ENCODE assay signal across 12 cellular contexts in genomic region chr4:125321709-125322362, GRCh38. TPM values are rescaled to one million over a fixed set of nuclear protein-coding genes. Genes with fewer than 3 reads are reported as not detected.
DNase-seq lines count a peak whose midpoint lies in the region; TF ChIP-seq lines count a peak whose summit lies in the region.
"Had no signal": no experiment of that assay in that cellular context is flagged by ENCODE, and none has a peak within 500 bp of the region (broad histone marks: within the 10 kb centered on the region; RNA-seq: fewer than 3 reads in every experiment).

No MANE protein-coding gene starts in this region.

- intact Hi-C loops in mammary epithelial cell (cut with micrococcal nuclease): no loop called here

- H3K9ac ChIP-seq in mammary epithelial cell (ENCODE audit: insufficient read depth, low read length) (no peak overlapping the region), stomach smooth muscle (ENCODE audit: low read length in 2 of 2) (peak overlapping the region in 1 of 2 donors; percentile 29)

- H3K4me3 ChIP-seq in mammary epithelial cell (replicated peaks in 1 of 3; ENCODE audit: insufficient read depth in 1 of 3, low read depth in 2 of 3, low read length in 3 of 3) (no peak overlapping the region), stomach smooth muscle (ENCODE audit: low read length in 2 of 2) (peak overlapping the region; percentile 40 to 63)

- H3K9me3 ChIP-seq in mammary epithelial cell (replicated peaks; ENCODE audit: insufficient read depth, low read length): no peaks in the 10 kb centered on the region
- no peaks in the 10 kb centered on the region for H3K9me3 ChIP-seq in stomach smooth muscle (ENCODE audit: control insufficient read depth in 2 of 2, low read length in 2 of 2)

- no peak overlapping the region for H3K27ac ChIP-seq in mammary epithelial cell (ENCODE audit: insufficient read depth, low read depth, low read length)
- no peak overlapping the region for H3K27ac ChIP-seq in stomach smooth muscle (ENCODE audit: low read length)

- DNase-seq in HFFc6 (peak; percentile 58), mammary epithelial cell (peak; percentile 19), kidney tubule cell (ENCODE audit: low spot score) (peak; percentile 36), COR-L47 (lab: John Stamatoyannopoulos, UW) (no peak), inferior parietal cortex (ENCODE audit: extremely low spot score) (no peak), NOMO-1 treated with DMSO at 0.1 percent for 48 hours (lab: John Stamatoyannopoulos, UW; ENCODE audit: unreplicated experiment) (no peak)
- DNase-seq in activated CD8-positive, alpha-beta memory T cell treated with anti-CD3 and anti-CD28 coated beads for 24 hours: no peak
- DNase-seq: activated T-cell treated with anti-CD3 and anti-CD28 coated beads for 4 hours; effector CD8-positive, alpha-beta T cell; GF-D8; nephron progenitor cell had no signal

- no peaks in the 10 kb centered on the region for H3K79me2 ChIP-seq in mammary epithelial cell (ENCODE audit: insufficient read depth, low read length)

- H3K4me2 ChIP-seq in mammary epithelial cell (ENCODE audit: insufficient read depth, low read depth, low read length): peak overlapping the region; percentile 1

- H3K36me3 ChIP-seq in mammary epithelial cell (ENCODE audit: insufficient read depth, low read length) (no peaks in the 10 kb centered on the region), stomach smooth muscle (ENCODE audit: control insufficient read depth in 2 of 2, insufficient read depth in 2 of 2, low read length in 2 of 2) (peaks cover 3 to 9% of the 10 kb centered on the region in 2 donors)

- peaks cover 41% of the 10 kb centered on the region for H3K36me3 Mint-ChIP-seq in HFFc6 (ENCODE audit: low read depth)

- TF ChIP-seq CTCF in HFFc6 (IDR thresholded peaks at IDR 0.05) (no peak), mammary epithelial cell (conservative IDR thresholded peaks at IDR 0.05 in 1 of 2, IDR thresholded peaks at IDR 0.05 in 1 of 2; ENCODE audit: extremely low read depth in 1 of 2, insufficient read depth in 1 of 2, low read depth in 1 of 2, low read length in 2 of 2) (no peak)

- peaks cover 84% of the 10 kb centered on the region for H3K4me1 Mint-ChIP-seq in HFFc6 (ENCODE audit: low read depth)

- H4K20me1 ChIP-seq in mammary epithelial cell (ENCODE audit: insufficient read depth, low read length): no peaks in the 10 kb centered on the region

- peak overlapping the region; percentile 69 for H3K27ac Mint-ChIP-seq in HFFc6
- H3K27ac Mint-ChIP-seq: nephron progenitor cell had no signal

- H2AFZ ChIP-seq in mammary epithelial cell (ENCODE audit: low read depth, low read length): no peak overlapping the region

- CTCF ChIA-PET in mammary epithelial cell (lab: Charles Lee; ENCODE audit: low non-redundant PET): no interaction called here

- no peaks in the 10 kb centered on the region for H3K9me3 Mint-ChIP-seq in HFFc6
- H3K9me3 Mint-ChIP-seq: nephron progenitor cell had no signal

- no TSS peak for BruUV-seq in mammary epithelial cell (replicated peaks; lab: Mats Ljungman, UMichigan)

- H3K4me1 ChIP-seq in mammary epithelial cell (ENCODE audit: insufficient read depth, low read length) (peaks cover 10% of the 10 kb centered on the region), stomach smooth muscle (ENCODE audit: control insufficient read depth, insufficient read depth, low read length) (peaks cover 27% of the 10 kb centered on the region)

- no peaks in the 10 kb centered on the region for H3K27me3 ChIP-seq in mammary epithelial cell (ENCODE audit: insufficient read depth, low read length)
- no peaks in the 10 kb centered on the region for H3K27me3 ChIP-seq in stomach smooth muscle (ENCODE audit: control insufficient read depth in 1 of 2, insufficient read depth in 2 of 2, low read length in 2 of 2)

- no peaks in the 10 kb centered on the region for H3K27me3 Mint-ChIP-seq in HFFc6 (ENCODE audit: insufficient read depth)

- peak overlapping the region; percentile 82 for H3K4me3 Mint-ChIP-seq in HFFc6
- H3K4me3 Mint-ChIP-seq: nephron progenitor cell had no signal

- in situ Hi-C loops in mammary epithelial cell (cut with MboI; ENCODE audit: low sequenced_read_pairs in 2 of 2): loop anchor here (25.0 kb wide), 2 partner anchors 1265 to 1290 kb away; no protein-coding TSS in a partner anchor

- dilution Hi-C loops in mammary epithelial cell (cut with HindIII; ENCODE audit: low sequenced_read_pairs): no loop called here

RNA-seq across cellular contexts. Expression of gene FAT4, which starts 7.1 kb away (rescaled TPM):
- total RNA-seq in HFFc6 (2021; fragmentation: NEBNext Ultra II Directional; extraction: Animal tissue kit (Norgen Biotek cat#: 25700)): 10 to 100 TPM; 11.1 to 18.4 (median 12.8) TPM
- total RNA-seq in mammary epithelial cell: 1 to 10 TPM; 1.5 to 5.5 TPM
- polyA plus RNA-seq in mammary epithelial cell: 0.42 TPM
- polyA minus RNA-seq in mammary epithelial cell: 4.6 TPM

Comparison
In these comparisons a context has a peak if more than half of its experiments do, and no peak if none do; other contexts are left out.
1. DNase-seq: peak in HFFc6 (single experiment), mammary epithelial cell (single experiment) and kidney tubule cell (single experiment); none in COR-L47 (single experiment), inferior parietal cortex (single experiment), activated CD8-positive, alpha-beta memory T cell treated with anti-CD3 and anti-CD28 coated beads for 24 hours (single experiment) and NOMO-1 treated with DMSO at 0.1 percent for 48 hours (single experiment).
2. H3K4me3 ChIP-seq: peak in stomach smooth muscle (2 of 2); none in mammary epithelial cell (0 of 3).